ENCODE assay signal across 17 cellular contexts in genomic region chr21:32334980-32335471, GRCh38. TPM values are rescaled to one million over a fixed set of nuclear protein-coding genes. Genes with fewer than 3 reads are reported as not detected.
DNase-seq lines count a peak whose midpoint lies in the region; ATAC-seq and TF ChIP-seq lines count a peak whose summit lies in the region.
"Had no signal": no experiment of that assay in that cellular context is flagged by ENCODE, and none has a peak within 500 bp of the region (broad histone marks: within the 10 kb centered on the region; RNA-seq: fewer than 3 reads in every experiment).

No MANE protein-coding gene starts in this region.

- no peak overlapping the region for H3K4me3 ChIP-seq in foreskin fibroblast (ENCODE audit: low read depth in 1 of 2, low read length in 2 of 2)
- H3K4me3 ChIP-seq: uterus had no signal

- ATAC-seq in HG02610 (IDR thresholded peaks at IDR 0.05; ENCODE audit: unreplicated experiment) (no peak), omental fat pad (ENCODE audit: low FRiP score) (no peak)

- H3K4me1 Mint-ChIP-seq in osteocyte (ENCODE audit: unreplicated experiment), result peaks cover 54% of the 10 kb centered on the region
- H3K4me1 Mint-ChIP-seq: central memory CD8-positive, alpha-beta T cell had no signal

- peak; percentile 98 for DNase-seq in DMS 273 (lab: John Stamatoyannopoulos, UW; ENCODE audit: unreplicated experiment)
- peak; percentile 86 for DNase-seq in RPMI7951 (ENCODE audit: low read depth)
- DNase-seq in foreskin fibroblast, result peak; percentile 56 to 75
- no peak for DNase-seq in osteocyte (ENCODE audit: extremely low spot score, unreplicated experiment)
- no peak for DNase-seq in HuH-7.5 (ENCODE audit: low spot score)
- no peak for DNase-seq in omental fat pad (ENCODE audit: low spot score)
- no peak for DNase-seq in NCI-H2196 (lab: John Stamatoyannopoulos, UW; ENCODE audit: unreplicated experiment)
- DNase-seq: activated B cell treated with CpG ODN at 0.5 μM for 24 hours; activated T-cell treated with anti-CD3 and anti-CD28 coated beads, Interleukin-2, amount 50 U/mL, for 48 hours; CD4-positive, alpha-beta T cell; NCI-H345; right cardiac atrium; uterus had no signal

- H3K27me3 Mint-ChIP-seq in osteocyte (ENCODE audit: unreplicated experiment), result no peaks in the 10 kb centered on the region
- H3K27me3 Mint-ChIP-seq: activated B cell treated with CpG ODN at 0.5 μM for 24 hours; CD4-positive, alpha-beta T cell; central memory CD8-positive, alpha-beta T cell had no signal

- peak overlapping the region; percentile 91 for H3K27ac Mint-ChIP-seq in osteocyte (ENCODE audit: unreplicated experiment)
- H3K27ac Mint-ChIP-seq: activated B cell treated with CpG ODN at 0.5 μM for 24 hours; CD4-positive, alpha-beta T cell had no signal

- peaks cover 5% of the 10 kb centered on the region for H3K9me3 Mint-ChIP-seq in osteocyte (ENCODE audit: unreplicated experiment)
- H3K9me3 Mint-ChIP-seq: CD4-positive, alpha-beta T cell; central memory CD8-positive, alpha-beta T cell had no signal

- peak overlapping the region; percentile 65 for H3K4me3 Mint-ChIP-seq in osteocyte (ENCODE audit: unreplicated experiment)
- H3K4me3 Mint-ChIP-seq: activated B cell treated with CpG ODN at 0.5 μM for 24 hours; CD4-positive, alpha-beta T cell; central memory CD8-positive, alpha-beta T cell had no signal

- H3K36me3 Mint-ChIP-seq in osteocyte (ENCODE audit: unreplicated experiment), result peaks cover 53% of the 10 kb centered on the region

- TF ChIP-seq CTCF in foreskin fibroblast (IDR thresholded peaks at IDR 0.05; ENCODE audit: low read depth, low read length) (no peak), osteocyte (IDR thresholded peaks at IDR 0.05) (no peak), omental fat pad (IDR thresholded peaks at IDR 0.05) (no peak)

RNA-seq across cellular contexts. Expression of gene MRAP, which starts 36.4 kb away (rescaled TPM):
- total RNA-seq in RPMI7951 (2014; rRNA removed; shearing (Covaris generic)), result not detected in 2 replicates
- total RNA-seq in osteocyte (not detected in 2 replicates), omental fat pad (100 to 1,000 TPM in 1 of 4 donors, 10 to 100 TPM in 2, 1 to 10 TPM in 1; 6.5 to 162 (median 41.3) TPM)
- total RNA-seq: activated B cell treated with CpG ODN at 0.5 μM for 24 hours; CD4-positive, alpha-beta T cell; fibroblast of villous mesenchyme; lung microvascular endothelial cell; uterus had no signal

RNA-seq across cellular contexts. Expression of gene MIS18A, which starts 56.2 kb away (rescaled TPM):
- total RNA-seq in RPMI7951 (2014; rRNA removed; shearing (Covaris generic)), result 21.9 and 26.5 TPM in 2 replicates
- total RNA-seq in osteocyte (6.9 and 7.2 TPM in 2 replicates), omental fat pad (1 to 10 TPM; 3.5 to 5.3 (median 4.1) TPM)

RNA-seq across cellular contexts. Expression of gene URB1, which starts 57.8 kb away (rescaled TPM):
- 7.2 and 9.3 TPM in 2 replicates for total RNA-seq in RPMI7951 (2014; rRNA removed; shearing (Covaris generic))
- total RNA-seq in osteocyte, result 15.4 and 17.3 TPM in 2 replicates
- 10 to 100 TPM; 17.3 to 48.5 (median 17.4) TPM for total RNA-seq in omental fat pad

Comparison
In these comparisons a context has a peak if more than half of its experiments do, and no peak if none do; other contexts are left out.
1. DNase-seq: peak in DMS 273 (single experiment), RPMI7951 (single experiment) and foreskin fibroblast (2 of 2); none in osteocyte (single experiment), HuH-7.5 (single experiment), omental fat pad (single experiment) and NCI-H2196 (single experiment).